In the genomic region with DNA sequence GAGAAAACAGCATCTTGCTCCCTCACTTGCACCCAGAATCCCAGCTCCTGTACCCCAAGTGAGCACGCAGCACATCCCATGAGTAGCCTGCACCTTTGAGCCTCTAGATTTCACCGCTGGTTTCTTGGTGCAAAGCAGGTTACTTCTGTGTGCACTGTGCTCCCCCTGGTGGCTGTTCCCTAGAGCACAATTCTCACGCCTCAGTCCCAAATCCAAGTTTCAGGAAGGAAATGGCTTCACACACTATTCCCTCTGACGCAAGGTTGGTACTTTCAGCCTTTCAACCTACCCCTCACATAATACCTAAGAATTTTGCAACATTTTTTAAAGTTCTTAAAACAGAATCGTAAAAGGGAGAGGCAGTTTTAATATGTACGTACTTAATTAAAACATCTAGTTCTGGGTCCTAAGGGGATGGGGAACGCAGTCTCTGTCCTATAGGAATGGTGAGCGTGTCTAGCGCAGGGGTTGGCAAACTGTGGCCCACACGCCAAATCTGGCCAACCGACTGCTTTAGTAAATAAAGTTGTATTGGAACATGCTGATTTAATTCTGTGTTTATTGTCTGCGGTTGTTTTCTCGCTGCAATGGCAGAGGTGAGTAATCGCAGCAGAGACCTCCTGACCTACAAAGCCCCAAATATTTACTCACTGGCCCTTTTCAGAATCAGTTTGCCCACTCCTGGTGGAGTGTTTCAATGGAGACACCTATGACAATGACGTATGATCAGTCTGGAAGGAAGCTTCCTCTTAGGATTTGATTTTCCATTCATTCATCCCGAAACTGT, we compare ENCODE assay signal across 7 cellular contexts. TPM values are rescaled to one million over a fixed set of nuclear protein-coding genes. Genes with fewer than 3 reads are reported as not detected.
DNase-seq lines count a peak whose midpoint lies in the region; ATAC-seq, FAIRE-seq and TF ChIP-seq lines count a peak whose summit lies in the region.

No MANE protein-coding gene starts in this region.

- no peak overlapping the region for H3K27ac Mint-ChIP-seq in neural crest cell (ENCODE audit: unreplicated experiment)

- peak; percentile 46 for DNase-seq in EL
- peak; percentile 60 for DNase-seq in HTR-8/SVneo (ENCODE audit: insufficient read length, low spot score)
- DNase-seq in PC-9: peak; percentile 48 to 58
- no peak for DNase-seq in esophagus muscularis mucosa (ENCODE audit: extremely low spot score)
- DNase-seq in neural crest cell (ENCODE audit: low read depth, low spot score): peak; percentile 57

- FAIRE-seq in HTR-8/SVneo (lab: Jason Lieb, UNC): no peak

- H2AFZ ChIP-seq in PC-9: no peak overlapping the region

- H3K36me3 ChIP-seq in PC-9 (ENCODE audit: low read depth) (no peaks in the 10 kb centered on the region), esophagus muscularis mucosa (no peaks in the 10 kb centered on the region)

- H3K27me3 ChIP-seq in PC-9 (ENCODE audit: insufficient read depth, low read depth) (peaks cover 11% of the 10 kb centered on the region; the same call in 1 of the 2 replicates), esophagus muscularis mucosa (peaks cover 0 to 18% (median 0%) of the 10 kb centered on the region in 4 donors)

- H3K27ac ChIP-seq in PC-9: no peak overlapping the region
- H3K27ac ChIP-seq in esophagus muscularis mucosa (replicated peaks in 1 of 4): no peak overlapping the region

- intact Hi-C loops in PC-9 (cut with micrococcal nuclease; ENCODE audit: unreplicated experiment): loop anchor here (1.0 to 10.0 kb wide), 4 partner anchors 166 to 954 kb away; a partner anchor contains a TSS
- intact Hi-C loops in esophagus muscularis mucosa (cut with DNase I): no loop called here

- no peak overlapping the region for H3K4me3 ChIP-seq in PC-9
- no peak overlapping the region for H3K4me3 ChIP-seq in esophagus muscularis mucosa

- ATAC-seq in HG02938 (IDR thresholded peaks at IDR 0.05; ENCODE audit: unreplicated experiment) (no peak), HG02870 (IDR thresholded peaks at IDR 0.05; ENCODE audit: unreplicated experiment) (no peak)

- no peak for TF ChIP-seq EP300 in esophagus muscularis mucosa (IDR thresholded peaks at IDR 0.05)

- CTCF ChIA-PET in PC-9 (lab: Charles Lee): interaction anchor here (0.5 kb wide), 1 partner anchor 46 kb away, joined by 3 read pairs; no protein-coding TSS in a partner anchor

- no peaks in the 10 kb centered on the region for H3K9me3 ChIP-seq in PC-9 (ENCODE audit: insufficient read depth, low read depth)
- no peaks in the 10 kb centered on the region for H3K9me3 ChIP-seq in esophagus muscularis mucosa

- no peaks in the 10 kb centered on the region for H3K4me1 Mint-ChIP-seq in neural crest cell

- H3F3A ChIP-seq in PC-9 (ENCODE audit: insufficient read depth, low read depth): peaks cover 16% of the 10 kb centered on the region

- no peaks in the 10 kb centered on the region for H3K9me2 ChIP-seq in PC-9 (ENCODE audit: insufficient read depth)

- H3K9me3 Mint-ChIP-seq in neural crest cell: no peaks in the 10 kb centered on the region

- TF ChIP-seq CTCF in PC-9 (conservative IDR thresholded peaks at IDR 0.05) (peak; percentile 87), esophagus muscularis mucosa (IDR thresholded peaks at IDR 0.05) (peak; percentile 17 to 44 (median 30)), neural crest cell (conservative IDR thresholded peaks at IDR 0.05) (peak; percentile 77)

- H3K4me1 ChIP-seq in PC-9 (replicated peaks; ENCODE audit: insufficient read depth) (peaks cover 10% of the 10 kb centered on the region), esophagus muscularis mucosa (no peaks in the 10 kb centered on the region)

- H3K36me3 Mint-ChIP-seq in neural crest cell (ENCODE audit: low read depth): no peaks in the 10 kb centered on the region

- H4K20me1 ChIP-seq in PC-9 (ENCODE audit: insufficient read depth): no peaks in the 10 kb centered on the region

- H3K4me3 Mint-ChIP-seq in neural crest cell: no peak overlapping the region

- H3K4me2 ChIP-seq in PC-9: no peak overlapping the region

- H3K27me3 Mint-ChIP-seq in neural crest cell (ENCODE audit: low read depth): no peaks in the 10 kb centered on the region

- no peaks in the 10 kb centered on the region for H3K79me2 ChIP-seq in PC-9 (ENCODE audit: low read depth)

- TF ChIP-seq POLR2A in esophagus muscularis mucosa (IDR thresholded peaks at IDR 0.05; ENCODE audit: low read depth): no peak

- POLR2A ChIA-PET in PC-9 (lab: Charles Lee; ENCODE audit: unreplicated experiment): interaction anchor here (0.5 to 0.9 kb wide), 2 partner anchors 13 to 1149 kb away, joined by 6 to 11 read pairs; no protein-coding TSS in a partner anchor

- WGBS in esophagus muscularis mucosa: 76% methylated on average over 15 of the region's 16 CpGs

- no TSS peak for BruUV-seq in PC-9 (replicated peaks; lab: Mats Ljungman, UMichigan)

RNA-seq across cellular contexts. Expression of a gene that starts 27.5 kb away (rescaled TPM):
- 118 and 311 TPM in 2 replicates for total RNA-seq in PC-9 (2021)
- 1 to 10 TPM; 5.8 to 9.5 (median 9.2) TPM for total RNA-seq in esophagus muscularis mucosa
- total RNA-seq in neural crest cell: 193 and 208 TPM in 2 replicates

RNA-seq across cellular contexts. Expression of a gene that starts 32.4 kb away (rescaled TPM):
- 118 and 120 TPM in 2 replicates for total RNA-seq in PC-9 (2021)
- total RNA-seq in esophagus muscularis mucosa: 10 to 100 TPM; 38.4 to 44.4 (median 42.2) TPM
- 42.9 and 45.1 TPM in 2 replicates for total RNA-seq in neural crest cell

Comparison
In these comparisons a context has a peak if more than half of its experiments do, and no peak if none do; other contexts are left out.
1. CTCF ChIP-seq: peak in every context shown above with its lines; median percentile 87 in PC-9; 77 in neural crest cell; 30 in esophagus muscularis mucosa.
2. RNA of a gene that starts 27.5 kb away (total RNA-seq): 118 to 311 TPM in PC-9 and 193 to 208 TPM in neural crest cell; 5.8 to 9.5 TPM in esophagus muscularis mucosa; every median in the first group is over 10 times any median in the second.